ENCODE assay signal across 8 cellular contexts in genomic region chr14:74459289-74459946, GRCh38. TPM values are rescaled to one million over a fixed set of nuclear protein-coding genes. Genes with fewer than 3 reads are reported as not detected.
DNase-seq lines count a peak whose midpoint lies in the region; ATAC-seq lines count a peak whose summit lies in the region.

No MANE protein-coding gene starts in this region.

- peaks cover 5% of the 10 kb centered on the region for H3K27me3 Mint-ChIP-seq in activated naive CD4-positive, alpha-beta T cell treated with anti-CD3 and anti-CD28 coated beads for 36 hours (ENCODE audit: low read depth)

- CTCF ChIA-PET in activated naive CD4-positive, alpha-beta T cell treated with anti-CD3 and anti-CD28 coated beads for 36 hours (lab: Charles Lee): interaction anchor here (0.8 kb wide), 1 partner anchor 9 kb away, joined by 3 read pairs; no protein-coding TSS in a partner anchor

- ATAC-seq in Right ventricle myocardium inferior (peak; percentile 44), left ventricle myocardium superior (peak; percentile 58), GM19328 (IDR thresholded peaks at IDR 0.05; ENCODE audit: unreplicated experiment) (no peak)

- intact Hi-C loops in Right ventricle myocardium inferior (cut with DNase I) (no loop called here), cardiac septum (cut with DNase I) (no loop called here), left ventricle myocardium superior (cut with micrococcal nuclease) (no loop called here)
- intact Hi-C loops in activated naive CD4-positive, alpha-beta T cell treated with anti-CD3 and anti-CD28 coated beads for 36 hours (cut with micrococcal nuclease): no loop called here

- DNase-seq in Right ventricle myocardium inferior (ENCODE audit: missing footprints) (no peak), cardiac septum (ENCODE audit: low spot score) (no peak), NCI-H524 treated with DMSO at 0.1 percent for 48 hours (lab: John Stamatoyannopoulos, UW) (peak; percentile 38), left ventricle myocardium superior (peak; percentile 38), NCI-H2196 (lab: John Stamatoyannopoulos, UW; ENCODE audit: unreplicated experiment) (no peak)
- peak; percentile 51 for DNase-seq in activated naive CD4-positive, alpha-beta T cell treated with anti-CD3 and anti-CD28 coated beads for 36 hours
- peak; percentile 7 to 16 (median 13) for DNase-seq in stimulated activated CD4-positive, alpha-beta T cell treated with anti-CD3 and anti-CD28 coated beads, TNF-alpha, amount 100 ng/mL, for 48 hours (ENCODE audit: low read depth in 3 of 3)

- no peaks in the 10 kb centered on the region for H3K4me1 Mint-ChIP-seq in activated naive CD4-positive, alpha-beta T cell treated with anti-CD3 and anti-CD28 coated beads for 36 hours (ENCODE audit: low read depth)

- H3K4me3 Mint-ChIP-seq in activated naive CD4-positive, alpha-beta T cell treated with anti-CD3 and anti-CD28 coated beads for 36 hours: no peak overlapping the region

- peaks cover 2% of the 10 kb centered on the region for H3K9me3 Mint-ChIP-seq in activated naive CD4-positive, alpha-beta T cell treated with anti-CD3 and anti-CD28 coated beads for 36 hours

- H3K36me3 Mint-ChIP-seq in activated naive CD4-positive, alpha-beta T cell treated with anti-CD3 and anti-CD28 coated beads for 36 hours (ENCODE audit: low read depth): no peaks in the 10 kb centered on the region

- H3K27ac Mint-ChIP-seq in activated naive CD4-positive, alpha-beta T cell treated with anti-CD3 and anti-CD28 coated beads for 36 hours: no peak overlapping the region

RNA-seq across cellular contexts. Expression of gene SYNDIG1L, which starts 33.4 kb away (rescaled TPM):
- total RNA-seq in Right ventricle myocardium inferior (not detected), cardiac septum (not detected), left ventricle myocardium superior (0.22 TPM)
- total RNA-seq in activated naive CD4-positive, alpha-beta T cell treated with anti-CD3 and anti-CD28 coated beads for 36 hours: not detected

RNA-seq across cellular contexts. Expression of gene NPC2, which starts 33.7 kb away (rescaled TPM):
- 87.1 TPM for total RNA-seq in Right ventricle myocardium inferior
- total RNA-seq in cardiac septum: 116 TPM
- total RNA-seq in activated naive CD4-positive, alpha-beta T cell treated with anti-CD3 and anti-CD28 coated beads for 36 hours: 10 to 100 TPM; 36.3 to 38.0 TPM
- 105 TPM for total RNA-seq in left ventricle myocardium superior

RNA-seq across cellular contexts. Expression of gene ISCA2, which starts 34.1 kb away (rescaled TPM):
- 38.4 TPM for total RNA-seq in Right ventricle myocardium inferior
- 40.5 TPM for total RNA-seq in cardiac septum
- 10 to 100 TPM; 27.7 to 30.9 TPM for total RNA-seq in activated naive CD4-positive, alpha-beta T cell treated with anti-CD3 and anti-CD28 coated beads for 36 hours
- total RNA-seq in left ventricle myocardium superior: 37.5 TPM

Comparison
In these comparisons a context has a peak if more than half of its experiments do, and no peak if none do; other contexts are left out.
1. DNase-seq: peak in NCI-H524 treated with DMSO at 0.1 percent for 48 hours (single experiment), activated naive CD4-positive, alpha-beta T cell treated with anti-CD3 and anti-CD28 coated beads for 36 hours (single experiment), left ventricle myocardium superior (single experiment) and stimulated activated CD4-positive, alpha-beta T cell treated with anti-CD3 and anti-CD28 coated beads, TNF-alpha, amount 100 ng/mL, for 48 hours (3 of 3); none in Right ventricle myocardium inferior (single experiment), cardiac septum (single experiment) and NCI-H2196 (single experiment).